ENCODE assay signal across 23 cellular contexts in genomic region chr2:118644190-118644589, GRCh38.
"Had no signal": no experiment of that assay in that cellular context is flagged by ENCODE, and none has a peak within 500 bp of the region (broad histone marks: within the 10 kb centered on the region; RNA-seq: fewer than 3 reads in every experiment).

No MANE protein-coding gene starts in this region.

- H3K9me3 Mint-ChIP-seq: dendritic cell treated with granulocyte-macrophage colony-stimulating factor and Interleukin-4, amounts not matched to agents 40 ng/mL and 50 ng/mL, for 4 days; natural killer cell treated with Interleukin-12 subunit alpha and Interleukin-12 subunit beta and Interleukin-15 and Interleukin-18, amount 100 ng/mL, for 72 hours; stimulated activated effector memory CD8-positive, alpha-beta T cell treated with anti-CD3 and anti-CD28 coated beads, Interleukin-12 subunit alpha, Interleukin-12 subunit beta, amount 100 ng/mL, for 72 hours had no signal

- H3K36me3 Mint-ChIP-seq: naive B cell; natural killer cell treated with Interleukin-12 subunit alpha and Interleukin-12 subunit beta and Interleukin-15 and Interleukin-18, amount 100 ng/mL, for 72 hours; stimulated activated effector memory CD8-positive, alpha-beta T cell treated with anti-CD3 and anti-CD28 coated beads, Interleukin-12 subunit alpha, Interleukin-12 subunit beta, amount 100 ng/mL, for 72 hours had no signal

- DNase-seq: colonic mucosa; effector CD8-positive, alpha-beta T cell; esophagus squamous epithelium; foreskin melanocyte; hypothalamus; left ventricle myocardium superior; lower lobe of right lung; naive B cell; nucleus accumbens; right cardiac atrium; sigmoid colon; stimulated activated CD4-positive, alpha-beta T cell treated with anti-CD3 and anti-CD28 coated beads, Interleukin-2, amount 100 ng/mL, for 24 hours; stimulated activated CD4-positive, alpha-beta T cell treated with anti-CD3 and anti-CD28 coated beads, Interleukin-4, amount 100 ng/mL, for 24 hours; stimulated activated naive CD4-positive, alpha-beta T cell treated with Interleukin-2 at 50 U/mL for 16 hours; stomach; thyroid gland; trophoblast cell had no signal

- H3K27ac Mint-ChIP-seq: dendritic cell treated with granulocyte-macrophage colony-stimulating factor and Interleukin-4, amounts not matched to agents 40 ng/mL and 50 ng/mL, for 4 days; natural killer cell treated with Interleukin-12 subunit alpha and Interleukin-12 subunit beta and Interleukin-15 and Interleukin-18, amount 100 ng/mL, for 72 hours; stimulated activated effector memory CD8-positive, alpha-beta T cell treated with anti-CD3 and anti-CD28 coated beads, Interleukin-12 subunit alpha, Interleukin-12 subunit beta, amount 100 ng/mL, for 72 hours had no signal

- H3K4me1 Mint-ChIP-seq: naive B cell; neural crest cell; stimulated activated effector memory CD8-positive, alpha-beta T cell treated with anti-CD3 and anti-CD28 coated beads, Interleukin-12 subunit alpha, Interleukin-12 subunit beta, amount 100 ng/mL, for 72 hours had no signal

- H3K4me1 ChIP-seq: colonic mucosa, esophagus squamous epithelium, lower lobe of right lung, prostate gland, sigmoid colon, stomach, vagina had no signal

- ATAC-seq: left ventricle myocardium superior; lower lobe of right lung; natural killer cell treated with Interleukin-12 subunit alpha and Interleukin-12 subunit beta and Interleukin-15 and Interleukin-18, amount 100 ng/mL, for 72 hours; right cardiac atrium; stimulated activated effector memory CD8-positive, alpha-beta T cell treated with anti-CD3 and anti-CD28 coated beads, Interleukin-12 subunit alpha, Interleukin-12 subunit beta, amount 100 ng/mL, for 72 hours had no signal

- H3K36me3 ChIP-seq: colonic mucosa, esophagus squamous epithelium, lower lobe of right lung, prostate gland, sigmoid colon, stomach, thyroid gland, vagina had no signal

- H3K27ac ChIP-seq: colonic mucosa, esophagus squamous epithelium, lower lobe of right lung, prostate gland, sigmoid colon, stomach, thyroid gland, vagina had no signal

- H3K27me3 ChIP-seq: colonic mucosa, esophagus squamous epithelium, sigmoid colon, stomach, thyroid gland, vagina had no signal

- H3K9me3 ChIP-seq: colonic mucosa, esophagus squamous epithelium, lower lobe of right lung, prostate gland, stomach, thyroid gland, vagina had no signal

- H3K4me3 ChIP-seq: colonic mucosa, esophagus squamous epithelium, lower lobe of right lung, prostate gland, sigmoid colon, stomach, thyroid gland, vagina had no signal

- H3K4me3 Mint-ChIP-seq: dendritic cell treated with granulocyte-macrophage colony-stimulating factor and Interleukin-4, amounts not matched to agents 40 ng/mL and 50 ng/mL, for 4 days; naive B cell; natural killer cell treated with Interleukin-12 subunit alpha and Interleukin-12 subunit beta and Interleukin-15 and Interleukin-18, amount 100 ng/mL, for 72 hours; neural crest cell; stimulated activated effector memory CD8-positive, alpha-beta T cell treated with anti-CD3 and anti-CD28 coated beads, Interleukin-12 subunit alpha, Interleukin-12 subunit beta, amount 100 ng/mL, for 72 hours had no signal
